In the genomic region with DNA sequence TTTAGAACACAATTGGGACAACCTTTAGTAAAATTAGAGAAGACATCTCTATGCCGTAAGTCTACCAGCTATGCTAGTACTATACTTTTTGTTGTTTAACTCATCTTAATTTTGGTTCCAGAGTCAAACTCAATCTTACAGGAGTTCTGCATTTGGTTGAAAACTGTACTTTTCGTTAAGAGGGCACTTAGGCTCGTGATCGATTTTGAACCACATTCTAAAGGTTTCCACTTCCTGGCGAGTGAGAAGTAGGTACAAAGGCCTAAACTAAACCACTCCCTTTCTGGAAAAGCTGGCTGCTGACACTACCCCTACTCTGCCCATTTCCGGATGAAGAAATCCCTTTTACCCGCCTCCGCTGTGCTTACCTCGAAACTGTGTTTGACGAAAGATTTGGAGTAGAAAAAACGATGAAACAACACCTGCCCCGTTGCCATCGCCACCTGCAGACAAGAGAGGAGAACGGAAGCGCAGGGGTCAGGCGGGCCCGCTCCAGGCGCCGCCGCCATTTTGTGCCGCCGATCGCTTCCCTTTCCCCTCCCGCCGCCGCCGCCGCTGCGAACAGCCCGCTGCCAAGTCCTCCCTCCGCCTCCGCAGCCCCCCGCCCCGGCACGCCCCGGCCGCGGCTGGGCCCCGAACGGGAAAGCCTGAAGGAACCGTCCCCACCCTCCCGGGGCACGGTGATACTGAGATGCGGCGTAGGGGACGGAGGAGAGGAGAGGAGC, we compare ENCODE assay signal across 1 cellular context.
TF ChIP-seq lines count a peak whose summit lies in the region.

No MANE protein-coding gene starts in this region.

TF ChIP-seq in K562, 482 proteins besides CTCF, POLR2A, EP300 and RAD21 (continued from another document):
- TF ChIP-seq, protein P1, sequence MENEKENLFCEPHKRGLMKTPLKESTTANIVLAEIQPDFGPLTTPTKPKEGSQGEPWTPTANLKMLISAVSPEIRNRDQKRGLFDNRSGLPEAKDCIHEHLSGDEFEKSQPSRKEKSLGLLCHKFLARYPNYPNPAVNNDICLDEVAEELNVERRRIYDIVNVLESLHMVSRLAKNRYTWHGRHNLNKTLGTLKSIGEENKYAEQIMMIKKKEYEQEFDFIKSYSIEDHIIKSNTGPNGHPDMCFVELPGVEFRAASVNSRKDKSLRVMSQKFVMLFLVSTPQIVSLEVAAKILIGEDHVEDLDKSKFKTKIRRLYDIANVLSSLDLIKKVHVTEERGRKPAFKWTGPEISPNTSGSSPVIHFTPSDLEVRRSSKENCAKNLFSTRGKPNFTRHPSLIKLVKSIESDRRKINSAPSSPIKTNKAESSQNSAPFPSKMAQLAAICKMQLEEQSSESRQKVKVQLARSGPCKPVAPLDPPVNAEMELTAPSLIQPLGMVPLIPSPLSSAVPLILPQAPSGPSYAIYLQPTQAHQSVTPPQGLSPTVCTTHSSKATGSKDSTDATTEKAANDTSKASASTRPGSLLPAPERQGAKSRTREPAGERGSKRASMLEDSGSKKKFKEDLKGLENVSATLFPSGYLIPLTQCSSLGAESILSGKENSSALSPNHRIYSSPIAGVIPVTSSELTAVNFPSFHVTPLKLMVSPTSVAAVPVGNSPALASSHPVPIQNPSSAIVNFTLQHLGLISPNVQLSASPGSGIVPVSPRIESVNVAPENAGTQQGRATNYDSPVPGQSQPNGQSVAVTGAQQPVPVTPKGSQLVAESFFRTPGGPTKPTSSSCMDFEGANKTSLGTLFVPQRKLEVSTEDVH (IDR thresholded peaks at IDR 0.05; ENCODE audit: low read depth, partially characterized antibody) = no peak
- TF ChIP-seq SRSF3 (IDR thresholded peaks at IDR 0.05; ENCODE audit: insufficient read depth, low read length) (0 out of 2 replicates have a peak, but pooled peaks have one; percentile 83), EGR1 (conservative IDR thresholded peaks at IDR 0.05) (peak; percentile 49), CEBPG (CRISPR knock-in tag; IDR thresholded peaks at IDR 0.05) (no peak), CEBPG (tag; conservative IDR thresholded peaks at IDR 0.05 in 1 of 2, IDR thresholded peaks at IDR 0.05 in 1 of 2) (no peak), SAP30 (IDR thresholded peaks at IDR 0.05; ENCODE audit: borderline replicate concordance, insufficient read depth, low read depth, low read length, poor library complexity, severe bottlenecking) (peak; percentile 4), HSF4 (CRISPR knock-in tag; IDR thresholded peaks at IDR 0.05; ENCODE audit: borderline replicate concordance) (no peak), TAF1 (IDR thresholded peaks at IDR 0.05; ENCODE audit: control insufficient read depth, extremely low read depth, insufficient read depth, low read length, severe bottlenecking) (peak; percentile 64)
